30 cellular contexts compared by ENCODE assay signal in the genomic region with DNA sequence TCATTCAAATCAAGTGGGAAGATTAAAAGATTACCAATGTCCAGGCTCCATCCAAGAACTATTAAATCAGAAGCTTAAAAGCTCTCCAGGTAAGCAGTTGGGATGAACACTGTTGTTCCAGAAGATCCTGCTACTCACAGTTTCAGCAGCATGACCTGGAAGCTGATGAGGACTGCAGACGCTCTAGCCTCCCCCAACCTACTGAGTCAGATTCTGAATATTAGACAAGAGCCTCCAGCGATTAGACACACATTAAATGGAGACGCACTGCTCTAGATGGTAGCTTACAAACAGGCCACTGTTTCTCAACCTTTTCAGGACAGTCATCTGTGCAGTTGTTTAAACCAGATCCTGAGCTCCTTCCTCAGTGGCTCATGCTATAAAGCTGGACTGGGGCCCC. TPM values are rescaled to one million over a fixed set of nuclear protein-coding genes. Genes with fewer than 3 reads are reported as not detected.
DNase-seq lines count a peak whose midpoint lies in the region; ATAC-seq, FAIRE-seq and TF ChIP-seq lines count a peak whose summit lies in the region.
"Had no signal": no experiment of that assay in that cellular context is flagged by ENCODE, and none has a peak within 500 bp of the region (broad histone marks: within the 10 kb centered on the region; RNA-seq: fewer than 3 reads in every experiment).

No MANE protein-coding gene starts in this region.

- TSS peak; percentile 32 for BruUV-seq in GM12878 (replicated peaks; lab: Mats Ljungman, UMichigan)

- TF ChIP-seq EP300 in GM12878 (IDR thresholded peaks at IDR 0.05; ENCODE audit: borderline replicate concordance in 1 of 2, control insufficient read depth in 1 of 2, low read depth in 2 of 2, low read length in 2 of 2), result no peak

- peaks cover 6% of the 10 kb centered on the region for H3K4me1 ChIP-seq in GM12878 (ENCODE audit: control insufficient read depth, insufficient read depth, low read length)
- H3K4me1 ChIP-seq: colonic mucosa had no signal

- H3K4me2 ChIP-seq in GM12878 (ENCODE audit: control insufficient read depth, insufficient read depth), result no peak overlapping the region

- CTCF ChIA-PET in GM12878 (lab: Yijun Ruan, JAX), result interaction anchor here (1.1 to 1.3 kb wide), 2 partner anchors 9 to 26 kb away, joined by 4 read pairs; no protein-coding TSS in a partner anchor

- no peaks in the 10 kb centered on the region for H3K27me3 ChIP-seq in GM12878 (replicated peaks in 1 of 2; ENCODE audit: control insufficient read depth in 2 of 2, insufficient read depth in 2 of 2, low read length in 1 of 2)
- H3K27me3 ChIP-seq: cardiac muscle cell, colonic mucosa had no signal

- TF ChIP-seq RAD21 in GM12878 (IDR thresholded peaks at IDR 0.05; ENCODE audit: insufficient read depth, low read depth, low read length), result no peak

- intact Hi-C loops in GM12878 (cut with micrococcal nuclease; ENCODE audit: unreplicated experiment), result no loop called here
- intact Hi-C loops in natural killer cell (cut with micrococcal nuclease), result no loop called here

- H3K4me3 Mint-ChIP-seq in natural killer cell, result no peak overlapping the region
- H3K4me3 Mint-ChIP-seq: activated CD4-positive, alpha-beta memory T cell treated with anti-CD3 and anti-CD28 coated beads, Interleukin-2, amount 10 ng/mL, durations not matched to agents 7 days and 5 days; activated naive CD8-positive, alpha-beta T cell; CD8-positive, alpha-beta memory T cell; T-helper 2 cell treated with Interferon-gamma antibody and Interleukin-4, amounts not matched to agents 5 μg/mL and 100 μg/mL, for 36 hours had no signal

- DNase-seq in D341Med (ENCODE audit: low spot score) (peak; percentile 35), NCI-H524 (lab: John Stamatoyannopoulos, UW) (peak; percentile 69 to 83), GM12878 (ENCODE audit: low read depth, low spot score) (no peak), natural killer cell (no peak), GM19240 (ENCODE audit: insufficient read length, low spot score) (no peak)
- no peak for DNase-seq in stimulated activated CD4-positive, alpha-beta T cell treated with anti-CD3 and anti-CD28 coated beads, Interleukin-4, amount 100 ng/mL, for 1 hour
- DNase-seq in stimulated activated CD4-positive, alpha-beta T cell treated with anti-CD3 and anti-CD28 coated beads, Interleukin-15, amount 100 ng/mL, for 24 hours, result no peak
- DNase-seq: activated CD4-positive, alpha-beta memory T cell treated with anti-CD3 and anti-CD28 coated beads, Interleukin-2, amount 10 ng/mL, durations not matched to agents 7 days and 5 days; activated effector memory CD4-positive, alpha-beta T cell treated with Interleukin-2 at 50 U/mL for 16 hours; activated T-cell treated with anti-CD3 and anti-CD28 coated beads for 4 hours; aorta; CD8-positive, alpha-beta memory T cell; colonic mucosa; DMS153; effector CD8-positive, alpha-beta T cell; GOT3; NCI-H1436; NCI-H2081; stimulated activated CD4-positive, alpha-beta T cell treated with anti-CD3 and anti-CD28 coated beads, Interleukin-12 subunit alpha, Interleukin-12 subunit beta, amount 100 ng/mL, for 4 hours; stimulated activated CD4-positive, alpha-beta T cell treated with anti-CD3 and anti-CD28 coated beads, Interleukin-4, amount 100 ng/mL, for 24 hours; trophoblast cell had no signal

- no peak overlapping the region for H3K4me3 ChIP-seq in GM12878
- H3K4me3 ChIP-seq: cardiac muscle cell, colonic mucosa had no signal

- TF ChIP-seq POLR2A in GM12878 (IDR thresholded peaks at IDR 0.05; ENCODE audit: low read depth, low read length), result no peak

- 100% methylated on average over 3 of the region's 3 CpGs for WGBS in GM12878 (ENCODE audit: insufficient coverage, insufficient replicate concordance, low lambda C conversion rate, missing lambda C conversion rate)

- in situ Hi-C loops in GM12878 (cut with MboI), result no loop called here

- H3K4me1 Mint-ChIP-seq in natural killer cell, result peaks cover 9 to 30% of the 10 kb centered on the region in 2 donors

- ATAC-seq in GM12878 (no peak), natural killer cell (no peak), GM21447 (IDR thresholded peaks at IDR 0.05; ENCODE audit: unreplicated experiment) (no peak)
- ATAC-seq: sciatic nerve had no signal

- FAIRE-seq in GM12878 (lab: Jason Lieb, UNC), result no peak
- FAIRE-seq: G401.6, keratinocyte had no signal

- no peak for TF ChIP-seq CTCF in GM12878 (IDR thresholded peaks at IDR 0.05 in 2 of 3, conservative IDR thresholded peaks at IDR 0.05 in 1 of 3; ENCODE audit: control insufficient read depth in 2 of 3, extremely low read depth in 1 of 3, insufficient read depth in 1 of 3, low read depth in 3 of 3, low read length in 3 of 3)
- no peak for TF ChIP-seq CTCF in natural killer cell (IDR thresholded peaks at IDR 0.05)

- no peaks in the 10 kb centered on the region for H3K79me2 ChIP-seq in GM12878 (ENCODE audit: control insufficient read depth, insufficient read depth, low read length)

- RAD21 ChIA-PET in GM12878 (lab: Charles Lee; ENCODE audit: unreplicated experiment), result no interaction called here

- SMC1A ChIA-PET in GM12878 (lab: Charles Lee; ENCODE audit: uncharacterized antibody, unreplicated experiment), result interaction anchor here (1.2 to 3.1 kb wide), 3 partner anchors 25 to 71 kb away, joined by 3 to 11 read pairs (median 4); no protein-coding TSS in a partner anchor

- H3K27me3 Mint-ChIP-seq in natural killer cell (ENCODE audit: low read depth in 2 of 2), result no peaks in the 10 kb centered on the region
- H3K27me3 Mint-ChIP-seq: activated CD4-positive, alpha-beta memory T cell treated with anti-CD3 and anti-CD28 coated beads, Interleukin-2, amount 10 ng/mL, durations not matched to agents 7 days and 5 days; activated naive CD8-positive, alpha-beta T cell; CD8-positive, alpha-beta memory T cell; progenitor cell of endocrine pancreas had no signal

- POLR2A ChIA-PET in GM12878 (lab: Charles Lee), result no interaction called here

- H3K36me3 Mint-ChIP-seq in natural killer cell, result peaks cover 24% of the 10 kb centered on the region

- H3K9me3 ChIP-seq in GM12878 (replicated peaks; ENCODE audit: control insufficient read depth, insufficient read depth, low read length), result no peaks in the 10 kb centered on the region
- H3K9me3 ChIP-seq: colonic mucosa had no signal

- H3K36me3 ChIP-seq in GM12878 (ENCODE audit: control insufficient read depth in 2 of 2, insufficient read depth in 2 of 2, low read length in 1 of 2), result peaks cover 6 to 8% of the 10 kb centered on the region in 2 experiments

- H4K20me1 ChIP-seq in GM12878 (ENCODE audit: control insufficient read depth, insufficient read depth), result no peaks in the 10 kb centered on the region

- no peak overlapping the region for H2AFZ ChIP-seq in GM12878 (ENCODE audit: control insufficient read depth, low read depth, low read length)

- peak overlapping the region; percentile 85 to 88 for H3K27ac Mint-ChIP-seq in natural killer cell
- H3K27ac Mint-ChIP-seq: activated CD4-positive, alpha-beta memory T cell treated with anti-CD3 and anti-CD28 coated beads, Interleukin-2, amount 10 ng/mL, durations not matched to agents 7 days and 5 days; activated naive CD8-positive, alpha-beta T cell; T-helper 2 cell treated with Interferon-gamma antibody and Interleukin-4, amounts not matched to agents 5 μg/mL and 100 μg/mL, for 36 hours had no signal

- H3K9me3 Mint-ChIP-seq in natural killer cell, result no peaks in the 10 kb centered on the region
- H3K9me3 Mint-ChIP-seq: activated CD4-positive, alpha-beta memory T cell treated with anti-CD3 and anti-CD28 coated beads, Interleukin-2, amount 10 ng/mL, durations not matched to agents 7 days and 5 days; CD8-positive, alpha-beta memory T cell; T-helper 2 cell treated with Interferon-gamma antibody and Interleukin-4, amounts not matched to agents 5 μg/mL and 100 μg/mL, for 36 hours had no signal

- H3K9ac ChIP-seq in GM12878 (ENCODE audit: control insufficient read depth, insufficient read depth, low read length), result no peak overlapping the region

- no peak overlapping the region for H3K27ac ChIP-seq in GM12878 (ENCODE audit: control insufficient read depth, insufficient read depth)
- H3K27ac ChIP-seq: cardiac muscle cell, colonic mucosa, HL-60 had no signal

TF ChIP-seq in GM12878, 131 proteins besides CTCF, POLR2A, EP300 and RAD21 (continues in another document):
- TF ChIP-seq, protein P1, sequence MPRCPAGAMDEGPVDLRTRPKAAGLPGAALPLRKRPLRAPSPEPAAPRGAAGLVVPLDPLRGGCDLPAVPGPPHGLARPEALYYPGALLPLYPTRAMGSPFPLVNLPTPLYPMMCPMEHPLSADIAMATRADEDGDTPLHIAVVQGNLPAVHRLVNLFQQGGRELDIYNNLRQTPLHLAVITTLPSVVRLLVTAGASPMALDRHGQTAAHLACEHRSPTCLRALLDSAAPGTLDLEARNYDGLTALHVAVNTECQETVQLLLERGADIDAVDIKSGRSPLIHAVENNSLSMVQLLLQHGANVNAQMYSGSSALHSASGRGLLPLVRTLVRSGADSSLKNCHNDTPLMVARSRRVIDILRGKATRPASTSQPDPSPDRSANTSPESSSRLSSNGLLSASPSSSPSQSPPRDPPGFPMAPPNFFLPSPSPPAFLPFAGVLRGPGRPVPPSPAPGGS (IDR thresholded peaks at IDR 0.05; ENCODE audit: borderline replicate concordance, insufficient read depth, low read depth, low read length, poor library complexity, severe bottlenecking), result no peak
- TF ChIP-seq BHLHE40 (IDR thresholded peaks at IDR 0.05; ENCODE audit: borderline replicate concordance in 1 of 2, low read depth in 2 of 2, low read length in 1 of 2), result no peak
- TF ChIP-seq NR2C2 (IDR thresholded peaks at IDR 0.05; ENCODE audit: borderline replicate concordance, control insufficient read depth, insufficient read length, low read depth), result no peak
- TF ChIP-seq RB1 (IDR thresholded peaks at IDR 0.05; ENCODE audit: borderline replicate concordance), result no peak

RNA-seq across cellular contexts. Expression of a gene that starts 54.3 kb away (rescaled TPM):
- total RNA-seq in GM12878 (2013; cell fraction: nucleolus; rRNA removed), result 50.7 and 65.2 TPM in 2 replicates
- total RNA-seq in GM12878 (2014; rRNA removed), result 17.1 and 19.3 TPM in 2 replicates
- total RNA-seq in GM12878 (2014; rRNA removed; fragmentation: Illumina TruSeq; extraction: Trizol), result 15.4 and 16.2 TPM in 2 replicates
- total RNA-seq in GM12878 (2021), result 21.7 and 25.7 TPM in 2 replicates
- polyA plus RNA-seq in GM12878 (2011; ENCODE audit: low read depth), result 6.2 TPM
- polyA plus RNA-seq in GM12878 (2011; rRNA removed), result 22.9 and 24.7 TPM in 2 replicates
- 13.3 and 15.2 TPM in 2 replicates for polyA plus RNA-seq in GM12878 (2011; cell fraction: cytosol; rRNA removed)
- polyA plus RNA-seq in GM12878 (2011; cell fraction: nucleus; rRNA removed), result 9.5 and 11.1 TPM in 2 replicates
- polyA plus RNA-seq in GM12878 (2012), result 8.7 TPM in 2 replicates
- 22.4 and 22.6 TPM in 2 replicates for polyA plus RNA-seq in GM12878 (2014; fragmentation: Illumina TruSeq; extraction: Trizol)
- polyA plus RNA-seq in GM12878 (2014; fragmentation: Nextera tagmentation; extraction: Ambion mirVana), result 1 to 10 TPM; 5.0 to 8.1 TPM
- polyA plus RNA-seq in GM12878 (2014; rRNA removed), result 16.0 and 16.5 TPM in 2 replicates
- polyA plus RNA-seq in GM12878 (2016; fragmentation: Nextera tagmentation; extraction: Ambion mirVana), result 10 to 100 TPM; 10.8 to 12.7 TPM
- polyA minus RNA-seq in GM12878 (2011; rRNA and poly(A)+ RNA removed), result 19.7 and 33.3 TPM in 2 replicates
- polyA minus RNA-seq in GM12878 (2011; cell fraction: cytosol; rRNA and poly(A)+ RNA removed), result 9.6 and 12.2 TPM in 2 replicates
- 13.5 and 23.0 TPM in 2 replicates for polyA minus RNA-seq in GM12878 (2011; cell fraction: nucleus; rRNA and poly(A)+ RNA removed)
- 10 to 100 TPM; 36.9 to 47.7 (median 39.8) TPM for total RNA-seq in natural killer cell

Comparison
In these comparisons a context has a peak if more than half of its experiments do, and no peak if none do; other contexts are left out.
1. DNase-seq: peak in D341Med (single experiment) and NCI-H524 (2 of 2); none in GM12878 (single experiment), natural killer cell (single experiment), stimulated activated CD4-positive, alpha-beta T cell treated with anti-CD3 and anti-CD28 coated beads, Interleukin-4, amount 100 ng/mL, for 1 hour (single experiment), stimulated activated CD4-positive, alpha-beta T cell treated with anti-CD3 and anti-CD28 coated beads, Interleukin-15, amount 100 ng/mL, for 24 hours (single experiment) and GM19240 (single experiment).